Comparison of ENCODE assay signal across 8 cellular contexts in genomic region chr14:55026793-55027560, GRCh38. TPM values are rescaled to one million over a fixed set of nuclear protein-coding genes. Genes with fewer than 3 reads are reported as not detected.
A peak's percentile ranks its signal among the peaks of the same experiment; 100 is the strongest.
DNase-seq lines count a peak whose midpoint lies in the region; ATAC-seq and TF ChIP-seq lines count a peak whose summit lies in the region.

Gene SOCS4 (plus strand): TSS chr14:55027236. CDS start chr14:55043042, 15,806 bp downstream.
A gene with protein sequence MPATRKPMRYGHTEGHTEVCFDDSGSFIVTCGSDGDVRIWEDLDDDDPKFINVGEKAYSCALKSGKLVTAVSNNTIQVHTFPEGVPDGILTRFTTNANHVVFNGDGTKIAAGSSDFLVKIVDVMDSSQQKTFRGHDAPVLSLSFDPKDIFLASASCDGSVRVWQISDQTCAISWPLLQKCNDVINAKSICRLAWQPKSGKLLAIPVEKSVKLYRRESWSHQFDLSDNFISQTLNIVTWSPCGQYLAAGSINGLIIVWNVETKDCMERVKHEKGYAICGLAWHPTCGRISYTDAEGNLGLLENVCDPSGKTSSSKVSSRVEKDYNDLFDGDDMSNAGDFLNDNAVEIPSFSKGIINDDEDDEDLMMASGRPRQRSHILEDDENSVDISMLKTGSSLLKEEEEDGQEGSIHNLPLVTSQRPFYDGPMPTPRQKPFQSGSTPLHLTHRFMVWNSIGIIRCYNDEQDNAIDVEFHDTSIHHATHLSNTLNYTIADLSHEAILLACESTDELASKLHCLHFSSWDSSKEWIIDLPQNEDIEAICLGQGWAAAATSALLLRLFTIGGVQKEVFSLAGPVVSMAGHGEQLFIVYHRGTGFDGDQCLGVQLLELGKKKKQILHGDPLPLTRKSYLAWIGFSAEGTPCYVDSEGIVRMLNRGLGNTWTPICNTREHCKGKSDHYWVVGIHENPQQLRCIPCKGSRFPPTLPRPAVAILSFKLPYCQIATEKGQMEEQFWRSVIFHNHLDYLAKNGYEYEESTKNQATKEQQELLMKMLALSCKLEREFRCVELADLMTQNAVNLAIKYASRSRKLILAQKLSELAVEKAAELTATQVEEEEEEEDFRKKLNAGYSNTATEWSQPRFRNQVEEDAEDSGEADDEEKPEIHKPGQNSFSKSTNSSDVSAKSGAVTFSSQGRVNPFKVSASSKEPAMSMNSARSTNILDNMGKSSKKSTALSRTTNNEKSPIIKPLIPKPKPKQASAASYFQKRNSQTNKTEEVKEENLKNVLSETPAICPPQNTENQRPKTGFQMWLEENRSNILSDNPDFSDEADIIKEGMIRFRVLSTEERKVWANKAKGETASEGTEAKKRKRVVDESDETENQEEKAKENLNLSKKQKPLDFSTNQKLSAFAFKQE (minus strand): TSS chr14:55027099. CDS start chr14:55026787, 312 bp downstream.

- peak; percentile 91 for ATAC-seq in HG02763 (IDR thresholded peaks at IDR 0.05; ENCODE audit: unreplicated experiment)
- ATAC-seq in activated naive CD8-positive, alpha-beta T cell treated with anti-CD3 and anti-CD28 coated beads, Interleukin-2, amount 10 ng/mL, durations not matched to agents 7 days and 5 days (ENCODE audit: low read depth), result peak; percentile 94
- ATAC-seq in Right ventricle myocardium superior (ENCODE audit: poor library complexity), result peak; percentile 100

- H3K27ac Mint-ChIP-seq in activated naive CD8-positive, alpha-beta T cell treated with anti-CD3 and anti-CD28 coated beads, Interleukin-2, amount 10 ng/mL, durations not matched to agents 7 days and 5 days, result peak within 1 kb of the TSS; percentile 91

- peak; percentile 96 to 98 (median 98) for DNase-seq in NCI-H1417 (lab: John Stamatoyannopoulos, UW)
- DNase-seq in activated naive CD8-positive, alpha-beta T cell treated with anti-CD3 and anti-CD28 coated beads, Interleukin-2, amount 10 ng/mL, durations not matched to agents 7 days and 5 days, result peak; percentile 99
- peak; percentile 97 for DNase-seq in Right ventricle myocardium superior
- peak; percentile 90 to 96 (median 94) for DNase-seq in ovary
- DNase-seq in thyroid gland, result peak; percentile 95

- H4K20me1 ChIP-seq in SU-DHL-6 (ENCODE audit: low read depth, low read length), result peaks cover 21% of the 10 kb centered on the region; the same call in 1 of the 2 replicates

- peaks cover 38% of the 10 kb centered on the region for H3K4me1 Mint-ChIP-seq in activated naive CD8-positive, alpha-beta T cell treated with anti-CD3 and anti-CD28 coated beads, Interleukin-2, amount 10 ng/mL, durations not matched to agents 7 days and 5 days

- H3K79me2 ChIP-seq in SU-DHL-6 (ENCODE audit: insufficient read depth, low read length), result peaks cover 88% of the 10 kb centered on the region

- peak within 1 kb of the TSS; percentile 91 for H3K4me2 ChIP-seq in SU-DHL-6 (ENCODE audit: low read depth, low read length, poor library complexity, severe bottlenecking)

- peaks cover 3% of the 10 kb centered on the region for H3K4me1 ChIP-seq in ovary (ENCODE audit: insufficient read depth)
- peaks cover 13 to 26% of the 10 kb centered on the region in 2 donors for H3K4me1 ChIP-seq in thyroid gland

- H3K9me3 ChIP-seq in SU-DHL-6 (ENCODE audit: insufficient read depth, low read length) (no peaks in the 10 kb centered on the region), ovary (no peaks in the 10 kb centered on the region), thyroid gland (no peaks in the 10 kb centered on the region)

- H3K27me3 ChIP-seq in SU-DHL-6 (ENCODE audit: low read length), result no peaks in the 10 kb centered on the region
- H3K27me3 ChIP-seq in ovary, result no peaks in the 10 kb centered on the region
- no peaks in the 10 kb centered on the region for H3K27me3 ChIP-seq in thyroid gland

- H3K9me2 ChIP-seq in SU-DHL-6 (replicated peaks; ENCODE audit: insufficient read depth, low read length), result no peaks in the 10 kb centered on the region

- H3K9me3 Mint-ChIP-seq in activated naive CD8-positive, alpha-beta T cell treated with anti-CD3 and anti-CD28 coated beads, Interleukin-2, amount 10 ng/mL, durations not matched to agents 7 days and 5 days, result no peaks in the 10 kb centered on the region

- peaks cover 19% of the 10 kb centered on the region for H3K36me3 Mint-ChIP-seq in activated naive CD8-positive, alpha-beta T cell treated with anti-CD3 and anti-CD28 coated beads, Interleukin-2, amount 10 ng/mL, durations not matched to agents 7 days and 5 days

- TF ChIP-seq EP300 in ovary (IDR thresholded peaks at IDR 0.05), result no peak

- 0 to 1% (median 0%) methylated on average over 42 to 55 of the region's 55 CpGs for WGBS in ovary, 3 donors
- WGBS in thyroid gland, 2 donors, result 0% methylated on average over 27 to 43 of the region's 55 CpGs

- peak; percentile 74 for TF ChIP-seq POLR2A in ovary (IDR thresholded peaks at IDR 0.05)
- peak in 1 of 2 donors; percentile 69 for TF ChIP-seq POLR2A in thyroid gland (IDR thresholded peaks at IDR 0.05)

- H2AFZ ChIP-seq in SU-DHL-6 (ENCODE audit: low read depth, low read length, severe bottlenecking), result peak within 1 kb of the TSS; percentile 75

- intact Hi-C loops in Right ventricle myocardium superior (cut with DNase I), result no loop called here
- intact Hi-C loops in ovary (cut with DNase I), result no loop called here
- intact Hi-C loops in thyroid gland (cut with DNase I), result no loop called here

- 0 out of 2 replicates have a peak, but pooled peaks have one; percentile 4 for TF ChIP-seq CTCF in GM12875 (IDR thresholded peaks at IDR 0.05; ENCODE audit: borderline replicate concordance, insufficient read depth, low read depth, low read length)
- TF ChIP-seq CTCF in SU-DHL-6 (IDR thresholded peaks at IDR 0.05; ENCODE audit: insufficient read depth, low read length, poor library complexity, severe bottlenecking), result no peak
- peak in 2 of 3 donors; percentile 14 to 31 for TF ChIP-seq CTCF in ovary (IDR thresholded peaks at IDR 0.05)
- TF ChIP-seq CTCF in thyroid gland (IDR thresholded peaks at IDR 0.05), result peak in 2 of 6 experiments; percentile 15 to 21

- H3K27ac ChIP-seq in SU-DHL-6 (ENCODE audit: low read depth, low read length), result peak within 1 kb of the TSS; percentile 80
- peak within 1 kb of the TSS; percentile 2 to 73 for H3K27ac ChIP-seq in ovary
- H3K27ac ChIP-seq in thyroid gland, result peak within 1 kb of the TSS; percentile 36 to 74 (median 42)

- H3K36me3 ChIP-seq in SU-DHL-6 (ENCODE audit: low read length) (peaks cover under 1% of the 10 kb centered on the region; the same call in 1 of the 2 replicates), ovary (no peaks in the 10 kb centered on the region), thyroid gland (no peaks in the 10 kb centered on the region)

- H3K27me3 Mint-ChIP-seq in activated naive CD8-positive, alpha-beta T cell treated with anti-CD3 and anti-CD28 coated beads, Interleukin-2, amount 10 ng/mL, durations not matched to agents 7 days and 5 days, result no peaks in the 10 kb centered on the region

- peak within 1 kb of the TSS; percentile 92 for H3K4me3 Mint-ChIP-seq in activated naive CD8-positive, alpha-beta T cell treated with anti-CD3 and anti-CD28 coated beads, Interleukin-2, amount 10 ng/mL, durations not matched to agents 7 days and 5 days

- no peaks in the 10 kb centered on the region for H3F3A ChIP-seq in SU-DHL-6 (ENCODE audit: insufficient read depth)

- peak within 1 kb of the TSS; percentile 99 for H3K4me3 ChIP-seq in GM12875 (ENCODE audit: low read depth, low read length)
- peak within 1 kb of the TSS; percentile 97 for H3K4me3 ChIP-seq in SU-DHL-6 (ENCODE audit: insufficient read depth, low read length, poor library complexity, severe bottlenecking)
- peak within 1 kb of the TSS; percentile 83 for H3K4me3 ChIP-seq in ovary
- H3K4me3 ChIP-seq in thyroid gland (replicated peaks in 1 of 3), result peak within 1 kb of the TSS; percentile 43 to 75 (median 58)

- peak within 1 kb of the TSS; percentile 92 for H3K9ac ChIP-seq in SU-DHL-6 (ENCODE audit: low read length)

- POLR2A ChIA-PET in activated naive CD8-positive, alpha-beta T cell treated with anti-CD3 and anti-CD28 coated beads, Interleukin-2, amount 10 ng/mL, durations not matched to agents 7 days and 5 days (lab: Charles Lee), result interaction anchor here (0.6 to 3.3 kb wide), 18 partner anchors 9 to 539 kb away, joined by 3 to 38 read pairs (median 3); partner anchors contain the start of genes DLGAP5 and MAPK1IP1L

RNA-seq across cellular contexts. Expression of gene SOCS4, which starts in this region (rescaled TPM):
- total RNA-seq in activated naive CD8-positive, alpha-beta T cell treated with anti-CD3 and anti-CD28 coated beads, Interleukin-2, amount 10 ng/mL, durations not matched to agents 7 days and 5 days, result 10 to 100 TPM; 25.8 to 31.6 TPM
- total RNA-seq in Right ventricle myocardium superior, result 15.2 TPM
- 10 to 100 TPM in 6 of 7 donors, 1 to 10 TPM in 1; 6.4 to 31.1 (median 17.4) TPM for total RNA-seq in ovary
- 1 to 10 TPM; 3.5 to 6.9 TPM for polyA plus RNA-seq in ovary
- 10 to 100 TPM; 18.2 to 26.5 (median 19.7) TPM for total RNA-seq in thyroid gland

RNA-seq across cellular contexts. Expression of the second gene that starts in this region (rescaled TPM):
- total RNA-seq in activated naive CD8-positive, alpha-beta T cell treated with anti-CD3 and anti-CD28 coated beads, Interleukin-2, amount 10 ng/mL, durations not matched to agents 7 days and 5 days, result 10 to 100 TPM; 35.1 to 37.9 TPM
- 1.5 TPM for total RNA-seq in Right ventricle myocardium superior
- 1 to 10 TPM; 1.4 to 4.2 (median 2.7) TPM for total RNA-seq in ovary
- 1 to 10 TPM; 1.2 to 2.5 TPM for polyA plus RNA-seq in ovary
- total RNA-seq in thyroid gland, result 1 to 10 TPM; 1.2 to 2.3 (median 1.9) TPM

Comparison
In these comparisons a context has a peak if more than half of its experiments do, and no peak if none do; other contexts are left out.
1. Peak in every context shown above with its lines: DNase-seq, ATAC-seq, H3K4me3 ChIP-seq and H3K27ac ChIP-seq.
2. RNA of the second gene that starts in this region (total RNA-seq): 35.1 to 37.9 TPM in activated naive CD8-positive, alpha-beta T cell treated with anti-CD3 and anti-CD28 coated beads, Interleukin-2, amount 10 ng/mL, durations not matched to agents 7 days and 5 days; 1.4 to 4.2 TPM in ovary, 1.2 to 2.3 TPM in thyroid gland and 1.5 TPM in Right ventricle myocardium superior (single experiment); every median in the first group is over 4 times any median in the second.